In genomic region chr6:50565004-50565403, GRCh38 we compare ENCODE assay signal across 37 cellular contexts.
"Had no signal": no experiment of that assay in that cellular context is flagged by ENCODE, and none has a peak within 500 bp of the region (broad histone marks: within the 10 kb centered on the region; RNA-seq: fewer than 3 reads in every experiment).

No MANE protein-coding gene starts in this region.

- DNase-seq: activated B cell treated with CpG ODN at 0.5 μM for 24 hours; activated CD4-positive, alpha-beta memory T cell treated with anti-CD3 and anti-CD28 coated beads, Interleukin-2, amount 10 ng/mL, durations not matched to agents 7 days and 5 days; activated CD4-positive, alpha-beta T cell treated with anti-CD3 and anti-CD28 coated beads for 4 hours; activated CD4-positive, alpha-beta T cell treated with anti-CD3 and anti-CD28 coated beads, Interleukin-2, amount 10 ng/mL, durations not matched to agents 24 days and 14 days; activated CD4-positive, alpha-beta T cell treated with anti-CD3 and anti-CD28 coated beads, Interleukin-2, amount 50 U/mL, for 1 hour; activated CD4-positive, alpha-beta T cell treated with anti-CD3 and anti-CD28 coated beads, Interleukin-2, amount 50 U/mL, for 4 hours; activated CD4-positive, CD25-positive, alpha-beta regulatory T cell treated with anti-CD3 and anti-CD28 coated beads, Interleukin-2, amount 50 U/mL, for 72 hours; activated CD8-positive, alpha-beta memory T cell treated with anti-CD3 and anti-CD28 coated beads for 24 hours; activated CD8-positive, alpha-beta memory T cell treated with anti-CD3 and anti-CD28 coated beads, Interleukin-2, amount 10 ng/mL, durations not matched to agents 7 days and 5 days; activated CD8-positive, alpha-beta memory T cell treated with anti-CD3 and anti-CD28 coated beads, Interleukin-2, amount 50 U/mL, for 48 hours; activated CD8-positive, alpha-beta T cell treated with anti-CD3 and anti-CD28 coated beads, Interleukin-2, amount 10 ng/mL, durations not matched to agents 7 days and 5 days; activated effector memory CD4-positive, alpha-beta T cell treated with anti-CD3 and anti-CD28 coated beads, Interleukin-2, amount 50 U/mL, for 16 hours; activated gamma-delta T cell treated with Interleukin-2 at 50 U/mL for 16 hours; activated naive CD4-positive, alpha-beta T cell; activated naive CD4-positive, alpha-beta T cell treated with anti-CD3 and anti-CD28 coated beads for 36 hours; activated naive CD4-positive, alpha-beta T cell treated with anti-CD3 and anti-CD28 coated beads, Interleukin-2, amount 50 U/mL, for 16 hours; activated naive CD8-positive, alpha-beta T cell treated with anti-CD3 and anti-CD28 coated beads for 36 hours; activated T-cell treated with anti-CD3 and anti-CD28 coated beads, Interleukin-2, amount 50 U/mL, for 24 hours; activated T-cell treated with anti-CD3 and anti-CD28 coated beads, Interleukin-2, amount 50 U/mL, for 72 hours; adrenal gland; amniotic stem cell; aorta; body of pancreas; brain microvascular endothelial cell; central memory CD4-positive, alpha-beta T cell; T-helper 1 cell; T-helper 2 cell; T-helper 9 cell had no signal

- H3K9me3 Mint-ChIP-seq: activated CD4-positive, alpha-beta T cell treated with anti-CD3 and anti-CD28 coated beads, Interleukin-2, amount 10 ng/mL, durations not matched to agents 24 days and 14 days; activated T-cell treated with anti-CD3 and anti-CD28 coated beads, Interleukin-2, amount 50 U/mL, for 24 hours; activated T-cell treated with anti-CD3 and anti-CD28 coated beads, Interleukin-2, amount 50 U/mL, for 72 hours had no signal

- H3K27ac ChIP-seq: adrenal gland, body of pancreas, brain microvascular endothelial cell, breast epithelium, VCaP had no signal

- H3K36me3 Mint-ChIP-seq: activated CD8-positive, alpha-beta memory T cell treated with anti-CD3 and anti-CD28 coated beads, Interleukin-2, amount 10 ng/mL, durations not matched to agents 7 days and 5 days; activated naive CD4-positive, alpha-beta T cell treated with anti-CD3 and anti-CD28 coated beads, Interleukin-2, amount 50 U/mL, for 72 hours; activated naive CD8-positive, alpha-beta T cell treated with anti-CD3 and anti-CD28 coated beads for 36 hours had no signal

- ATAC-seq: activated CD8-positive, alpha-beta memory T cell treated with anti-CD3 and anti-CD28 coated beads, Interleukin-2, amount 10 ng/mL, durations not matched to agents 7 days and 5 days; activated CD8-positive, alpha-beta T cell treated with anti-CD3 and anti-CD28 coated beads, Interleukin-2, amount 10 ng/mL, durations not matched to agents 7 days and 5 days; activated naive CD4-positive, alpha-beta T cell treated with anti-CD3 and anti-CD28 coated beads, Interleukin-2, amount 50 U/mL, for 72 hours; activated T-cell treated with anti-CD3 and anti-CD28 coated beads, Interleukin-2, amount 50 U/mL, for 72 hours; activated T-helper 17 cell treated with anti-CD3 and anti-CD28 coated beads, Interleukin-2, amount 50 U/mL, for 72 hours; body of pancreas had no signal

- H3K4me1 ChIP-seq: adrenal gland, body of pancreas, breast epithelium had no signal

- H3K4me1 Mint-ChIP-seq: activated B cell treated with CpG ODN at 0.5 μM for 24 hours; activated CD4-positive, alpha-beta memory T cell treated with anti-CD3 and anti-CD28 coated beads, Interleukin-2, amount 10 ng/mL, durations not matched to agents 7 days and 5 days; activated CD4-positive, alpha-beta T cell treated with anti-CD3 and anti-CD28 coated beads, Interleukin-2, amount 10 ng/mL, durations not matched to agents 24 days and 14 days; activated CD8-positive, alpha-beta memory T cell treated with anti-CD3 and anti-CD28 coated beads, Interleukin-2, amount 10 ng/mL, durations not matched to agents 7 days and 5 days; activated naive CD8-positive, alpha-beta T cell treated with anti-CD3 and anti-CD28 coated beads for 36 hours; activated T-helper 17 cell treated with anti-CD3 and anti-CD28 coated beads, Interleukin-2, amount 50 U/mL, for 72 hours had no signal

- H3K4me3 Mint-ChIP-seq: activated B cell treated with CpG ODN at 0.5 μM for 24 hours; activated CD4-positive, alpha-beta memory T cell treated with anti-CD3 and anti-CD28 coated beads, Interleukin-2, amount 10 ng/mL, durations not matched to agents 7 days and 5 days; activated CD4-positive, alpha-beta T cell treated with anti-CD3 and anti-CD28 coated beads, Interleukin-2, amount 10 ng/mL, durations not matched to agents 24 days and 14 days; activated CD8-positive, alpha-beta memory T cell treated with anti-CD3 and anti-CD28 coated beads, Interleukin-2, amount 10 ng/mL, durations not matched to agents 7 days and 5 days; activated CD8-positive, alpha-beta T cell treated with anti-CD3 and anti-CD28 coated beads, Interleukin-2, amount 10 ng/mL, durations not matched to agents 7 days and 5 days; activated naive CD4-positive, alpha-beta T cell treated with anti-CD3 and anti-CD28 coated beads for 36 hours; activated naive CD8-positive, alpha-beta T cell treated with anti-CD3 and anti-CD28 coated beads for 36 hours; activated T-cell treated with anti-CD3 and anti-CD28 coated beads, Interleukin-2, amount 50 U/mL, for 24 hours; activated T-cell treated with anti-CD3 and anti-CD28 coated beads, Interleukin-2, amount 50 U/mL, for 72 hours; activated T-helper 1 cell treated with anti-CD3 and anti-CD28 coated beads, Interleukin-12 subunit alpha, Interleukin-12 subunit beta, Interleukin-2, Interleukin-4 antibody, amounts not matched to agents 30 ng/mL and 10 ng/mL and 1 ng/mL, durations not matched to agents 14 hours and 24 hours and 36 hours; activated T-helper 17 cell treated with anti-CD3 and anti-CD28 coated beads, Interleukin-2, amount 50 U/mL, for 72 hours; T-helper 1 cell treated with Interleukin-12 subunit alpha and Interleukin-12 subunit beta and Interleukin-4 antibody, amounts not matched to agents 30 μg/mL and 1 μg/mL, for 36 hours; T-helper 2 cell treated with Interferon-gamma antibody and Interleukin-4, amounts not matched to agents 5 μg/mL and 100 μg/mL, for 36 hours had no signal

- FAIRE-seq: astrocyte, TTC549 had no signal

- H3K4me3 ChIP-seq: adrenal gland, body of pancreas, breast epithelium had no signal

- H3K36me3 ChIP-seq: adrenal gland, brain microvascular endothelial cell, breast epithelium had no signal

- H3K27ac Mint-ChIP-seq: activated B cell treated with CpG ODN at 0.5 μM for 24 hours; activated CD4-positive, alpha-beta memory T cell treated with anti-CD3 and anti-CD28 coated beads, Interleukin-2, amount 10 ng/mL, durations not matched to agents 7 days and 5 days; activated CD4-positive, alpha-beta T cell treated with anti-CD3 and anti-CD28 coated beads, Interleukin-2, amount 10 ng/mL, durations not matched to agents 24 days and 14 days; activated CD8-positive, alpha-beta memory T cell treated with anti-CD3 and anti-CD28 coated beads, Interleukin-2, amount 10 ng/mL, durations not matched to agents 7 days and 5 days; activated CD8-positive, alpha-beta T cell treated with anti-CD3 and anti-CD28 coated beads, Interleukin-2, amount 10 ng/mL, durations not matched to agents 7 days and 5 days; activated naive CD4-positive, alpha-beta T cell treated with anti-CD3 and anti-CD28 coated beads for 36 hours; activated naive CD4-positive, alpha-beta T cell treated with anti-CD3 and anti-CD28 coated beads, Interleukin-2, amount 50 U/mL, for 72 hours; activated naive CD8-positive, alpha-beta T cell treated with anti-CD3 and anti-CD28 coated beads for 36 hours; activated T-cell treated with anti-CD3 and anti-CD28 coated beads, Interleukin-2, amount 50 U/mL, for 24 hours; activated T-cell treated with anti-CD3 and anti-CD28 coated beads, Interleukin-2, amount 50 U/mL, for 72 hours; activated T-helper 1 cell treated with anti-CD3 and anti-CD28 coated beads, Interleukin-12 subunit alpha, Interleukin-12 subunit beta, Interleukin-2, Interleukin-4 antibody, amounts not matched to agents 30 ng/mL and 10 ng/mL and 1 ng/mL, durations not matched to agents 14 hours and 24 hours and 36 hours; activated T-helper 17 cell treated with anti-CD3 and anti-CD28 coated beads, Interleukin-2, amount 50 U/mL, for 72 hours; T-helper 1 cell treated with Interleukin-12 subunit alpha and Interleukin-12 subunit beta and Interleukin-4 antibody, amounts not matched to agents 30 μg/mL and 1 μg/mL, for 36 hours; T-helper 2 cell treated with Interferon-gamma antibody and Interleukin-4, amounts not matched to agents 5 μg/mL and 100 μg/mL, for 36 hours had no signal

- H3K27me3 ChIP-seq: adrenal gland, body of pancreas, brain microvascular endothelial cell, breast epithelium had no signal

- H3K9me3 ChIP-seq: adrenal gland, body of pancreas, breast epithelium had no signal

- H3K27me3 Mint-ChIP-seq: activated B cell treated with CpG ODN at 0.5 μM for 24 hours; activated CD4-positive, alpha-beta memory T cell treated with anti-CD3 and anti-CD28 coated beads, Interleukin-2, amount 10 ng/mL, durations not matched to agents 7 days and 5 days; activated CD4-positive, alpha-beta T cell treated with anti-CD3 and anti-CD28 coated beads, Interleukin-2, amount 10 ng/mL, durations not matched to agents 24 days and 14 days; activated CD8-positive, alpha-beta memory T cell treated with anti-CD3 and anti-CD28 coated beads, Interleukin-2, amount 10 ng/mL, durations not matched to agents 7 days and 5 days; activated naive CD8-positive, alpha-beta T cell treated with anti-CD3 and anti-CD28 coated beads for 36 hours; activated T-cell treated with anti-CD3 and anti-CD28 coated beads, Interleukin-2, amount 50 U/mL, for 24 hours; activated T-helper 17 cell treated with anti-CD3 and anti-CD28 coated beads, Interleukin-2, amount 50 U/mL, for 72 hours had no signal
